Comparison of ENCODE assay signal across 15 cellular contexts in the genomic region with DNA sequence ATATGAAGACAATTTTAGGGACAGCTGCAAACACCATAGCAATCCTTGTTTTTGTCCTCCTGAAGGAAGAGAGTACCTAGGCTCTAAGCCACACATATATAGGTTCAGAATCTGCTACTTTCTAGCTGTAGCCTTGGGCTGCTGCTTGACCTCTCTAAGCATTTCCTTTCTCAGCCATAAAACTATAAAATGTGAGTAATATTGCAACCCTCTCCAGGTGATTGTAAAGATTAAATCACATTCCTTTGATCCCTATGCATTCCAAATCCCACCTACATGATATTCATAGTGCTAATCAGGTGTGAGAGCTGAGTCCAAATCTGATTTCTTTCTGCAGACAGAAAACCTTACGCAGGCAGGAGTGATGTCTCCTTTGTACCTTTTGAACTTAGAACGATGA.
"Had no signal": no experiment of that assay in that cellular context is flagged by ENCODE, and none has a peak within 500 bp of the region (broad histone marks: within the 10 kb centered on the region; RNA-seq: fewer than 3 reads in every experiment).

No MANE protein-coding gene starts in this region.

- H3K27me3 ChIP-seq: brain microvascular endothelial cell, ovary, tibial nerve had no signal

- H3K9me3 ChIP-seq: gastroesophageal sphincter, heart left ventricle, ovary, psoas muscle, tibial nerve had no signal

- H3K36me3 Mint-ChIP-seq: memory B cell had no signal

- H3K36me3 ChIP-seq: brain microvascular endothelial cell, gastroesophageal sphincter, heart left ventricle, ovary, tibial nerve had no signal

- H3K27me3 Mint-ChIP-seq: memory B cell; stimulated activated naive CD8-positive, alpha-beta T cell treated with anti-CD3 and anti-CD28 coated beads, Interleukin-15, Interleukin-2, amounts not matched to agents 100 ng/mL and 50 ng/mL, for 24 hours had no signal

- H3K27ac ChIP-seq: brain microvascular endothelial cell, coronary artery, gastroesophageal sphincter, heart left ventricle, ovary, psoas muscle, tibial nerve had no signal

- H3K4me3 ChIP-seq: coronary artery, gastroesophageal sphincter, heart left ventricle, ovary, psoas muscle, tibial nerve had no signal

- H3K27ac Mint-ChIP-seq: memory B cell; stimulated activated naive CD8-positive, alpha-beta T cell treated with anti-CD3 and anti-CD28 coated beads, Interleukin-15, Interleukin-2, amounts not matched to agents 100 ng/mL and 50 ng/mL, for 24 hours had no signal

- H3K9me3 Mint-ChIP-seq: stimulated activated naive CD8-positive, alpha-beta T cell treated with anti-CD3 and anti-CD28 coated beads, Interleukin-15, Interleukin-2, amounts not matched to agents 100 ng/mL and 50 ng/mL, for 24 hours had no signal

- H3K4me1 ChIP-seq: gastroesophageal sphincter, psoas muscle, tibial nerve had no signal

- DNase-seq: activated CD4-positive, alpha-beta T cell treated with anti-CD3 and anti-CD28 coated beads, Interleukin-2, amount 50 U/mL, for 4 hours; activated gamma-delta T cell; aorta; brain microvascular endothelial cell; heart left ventricle; ovary; psoas muscle; right cardiac atrium; stimulated activated CD4-positive, alpha-beta T cell treated with anti-CD3 and anti-CD28 coated beads, Interleukin-2, amount 100 ng/mL, for 48 hours had no signal

- H3K4me3 Mint-ChIP-seq: memory B cell; stimulated activated naive CD8-positive, alpha-beta T cell treated with anti-CD3 and anti-CD28 coated beads, Interleukin-15, Interleukin-2, amounts not matched to agents 100 ng/mL and 50 ng/mL, for 24 hours had no signal

- ATAC-seq: gastroesophageal sphincter, heart left ventricle, psoas muscle, right cardiac atrium had no signal

- H3K4me1 Mint-ChIP-seq: memory B cell had no signal

- FAIRE-seq: urothelium cell line had no signal
